ENCODE assay signal across 2 cellular contexts in the genomic region with DNA sequence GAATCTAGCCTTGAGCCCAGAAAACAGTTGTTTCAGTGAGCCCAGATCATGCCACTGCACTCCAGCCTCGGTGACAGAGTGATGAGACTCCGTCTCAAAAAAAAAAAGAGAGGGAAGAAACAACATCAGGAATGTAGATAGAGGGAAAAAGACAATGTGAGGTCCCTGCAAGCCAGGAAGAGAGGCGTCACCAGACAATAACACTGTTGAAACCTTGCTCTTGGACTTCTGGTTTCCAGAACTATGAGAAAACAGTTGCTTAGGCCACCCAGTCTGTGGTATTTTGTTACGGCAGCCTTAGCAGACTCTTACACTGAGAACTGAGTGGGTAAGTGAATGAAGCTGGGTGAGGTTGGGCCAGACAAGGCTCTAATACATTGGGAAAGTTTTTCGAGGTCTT.
TF ChIP-seq lines count a peak whose summit lies in the region.

No MANE protein-coding gene starts in this region.

TF ChIP-seq in GM23338, 12 proteins besides CTCF, POLR2A, EP300 and RAD21:
- TF ChIP-seq REST (IDR thresholded peaks at IDR 0.05; ENCODE audit: unreplicated experiment): no peak
- no peak for TF ChIP-seq STAT1 (IDR thresholded peaks at IDR 0.05; ENCODE audit: unreplicated experiment)
- TF ChIP-seq EZH2 (IDR thresholded peaks at IDR 0.05; ENCODE audit: low read depth, unreplicated experiment): no peak
- no peak for TF ChIP-seq ETS1 (IDR thresholded peaks at IDR 0.05)
TF ChIP-seq in GM23338: peak in this region for 0.

TF ChIP-seq in H1, 55 proteins besides CTCF, POLR2A, EP300 and RAD21:
- TF ChIP-seq JUND (IDR thresholded peaks at IDR 0.05; ENCODE audit: low read length) (no peak), BRCA1 (IDR thresholded peaks at IDR 0.05; ENCODE audit: low read depth, low read length) (no peak), POU5F1 (IDR thresholded peaks at IDR 0.05; ENCODE audit: low read depth, low read length) (no peak), SUZ12 (IDR thresholded peaks at IDR 0.05; ENCODE audit: low read length) (no peak), RBBP5 (IDR thresholded peaks at IDR 0.05; ENCODE audit: borderline replicate concordance, low read depth, low read length) (no peak)
- TF ChIP-seq, protein P1, sequence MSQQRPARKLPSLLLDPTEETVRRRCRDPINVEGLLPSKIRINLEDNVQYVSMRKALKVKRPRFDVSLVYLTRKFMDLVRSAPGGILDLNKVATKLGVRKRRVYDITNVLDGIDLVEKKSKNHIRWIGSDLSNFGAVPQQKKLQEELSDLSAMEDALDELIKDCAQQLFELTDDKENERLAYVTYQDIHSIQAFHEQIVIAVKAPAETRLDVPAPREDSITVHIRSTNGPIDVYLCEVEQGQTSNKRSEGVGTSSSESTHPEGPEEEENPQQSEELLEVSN (IDR thresholded peaks at IDR 0.05): no peak
- TF ChIP-seq, protein P2, sequence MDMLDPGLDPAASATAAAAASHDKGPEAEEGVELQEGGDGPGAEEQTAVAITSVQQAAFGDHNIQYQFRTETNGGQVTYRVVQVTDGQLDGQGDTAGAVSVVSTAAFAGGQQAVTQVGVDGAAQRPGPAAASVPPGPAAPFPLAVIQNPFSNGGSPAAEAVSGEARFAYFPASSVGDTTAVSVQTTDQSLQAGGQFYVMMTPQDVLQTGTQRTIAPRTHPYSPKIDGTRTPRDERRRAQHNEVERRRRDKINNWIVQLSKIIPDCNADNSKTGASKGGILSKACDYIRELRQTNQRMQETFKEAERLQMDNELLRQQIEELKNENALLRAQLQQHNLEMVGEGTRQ (IDR thresholded peaks at IDR 0.05; ENCODE audit: low read length): no peak
- TF ChIP-seq, protein P3, sequence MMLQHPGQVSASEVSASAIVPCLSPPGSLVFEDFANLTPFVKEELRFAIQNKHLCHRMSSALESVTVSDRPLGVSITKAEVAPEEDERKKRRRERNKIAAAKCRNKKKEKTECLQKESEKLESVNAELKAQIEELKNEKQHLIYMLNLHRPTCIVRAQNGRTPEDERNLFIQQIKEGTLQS (IDR thresholded peaks at IDR 0.05; ENCODE audit: insufficient read depth, low read depth, low read length): no peak
TF ChIP-seq in H1: peak in this region for 0.
